ENCODE assay signal across 8 cellular contexts in the genomic region with DNA sequence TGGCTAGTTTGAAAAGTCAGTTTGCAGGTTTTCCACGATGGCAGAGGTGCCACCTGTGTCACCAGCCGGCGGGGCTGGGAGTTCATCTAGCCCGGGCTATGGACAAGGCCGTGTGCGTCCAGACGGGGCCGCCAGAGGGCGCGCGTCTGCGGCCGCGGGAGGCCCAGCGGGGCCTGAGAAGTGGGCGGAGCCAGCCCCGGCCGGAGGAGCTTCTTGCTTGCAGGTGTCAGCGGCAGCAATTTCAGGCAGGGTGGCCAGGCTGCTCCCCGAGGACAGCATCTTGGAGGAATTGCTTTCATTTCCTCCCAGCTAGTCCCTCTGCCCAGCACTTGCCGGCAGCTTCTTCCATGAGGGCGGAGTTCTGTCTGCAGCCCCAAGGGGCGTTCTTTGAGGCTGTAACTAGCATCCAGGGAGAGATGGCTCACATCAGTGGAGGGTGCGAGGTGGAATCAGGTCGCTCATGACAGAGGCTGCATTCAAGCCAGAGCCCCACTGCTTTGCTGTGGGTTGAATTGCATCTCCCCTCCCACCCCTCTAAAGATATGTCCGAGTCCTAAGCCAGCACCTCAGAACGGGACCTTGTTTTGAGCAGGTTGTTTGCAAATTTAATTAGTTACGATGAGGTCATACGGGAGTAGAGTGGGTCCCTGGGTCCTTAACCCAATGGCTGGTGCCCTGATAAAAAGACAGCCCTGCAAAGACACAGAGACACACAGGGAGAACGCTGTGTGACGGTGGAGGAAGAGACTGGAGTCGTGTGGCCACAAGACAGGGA.
DNase-seq lines count a peak whose midpoint lies in the region; TF ChIP-seq lines count a peak whose summit lies in the region.

No MANE protein-coding gene starts in this region.

- H3K4me3 ChIP-seq in GM06990 (replicated peaks; ENCODE audit: low read depth, low read length) (no peak overlapping the region), SK-N-MC (peak overlapping the region; percentile 69), transverse colon (no peak overlapping the region)

- TF ChIP-seq EP300 in transverse colon (IDR thresholded peaks at IDR 0.05; ENCODE audit: low read depth): no peak

- intact Hi-C loops in head of caudate nucleus (cut with DNase I) (no loop called here), posterior cingulate gyrus (cut with DNase I) (no loop called here), transverse colon (cut with DNase I; ENCODE audit: low total_unique reads) (loop anchor here (5.0 kb wide), 1 partner anchor 1760 kb away; no protein-coding TSS in a partner anchor)

- 22% methylated on average over 31 of the region's 32 CpGs; no CpG with 5 or more reads in 1 of the 2 donors for WGBS in transverse colon (ENCODE audit: low coverage in 1 of 2), 2 donors

- TF ChIP-seq CTCF in GM06990 (IDR thresholded peaks at IDR 0.05; ENCODE audit: insufficient read depth, low read length, poor library complexity, severe bottlenecking): peak; percentile 89
- peak; percentile 78 to 98 (median 96) for TF ChIP-seq CTCF in transverse colon (IDR thresholded peaks at IDR 0.05)

- H3K9me3 ChIP-seq in SK-N-MC (ENCODE audit: low read depth, low read length) (no peaks in the 10 kb centered on the region), transverse colon (no peaks in the 10 kb centered on the region)

- no peak for TF ChIP-seq POLR2A in transverse colon (IDR thresholded peaks at IDR 0.05)

- DNase-seq in GM06990 (ENCODE audit: extremely low read depth, insufficient read length) (peak; percentile 85), HCEC 1CT (peak; percentile 14), M059J (ENCODE audit: low read depth) (peak; percentile 68), SK-N-MC (ENCODE audit: low read depth, low spot score) (no peak), head of caudate nucleus (peak; percentile 40 to 88 (median 76)), posterior cingulate gyrus (peak; percentile 59 to 97 (median 77)), transverse colon (peak; percentile 90)
- peak; percentile 87 for DNase-seq in activated naive CD4-positive, alpha-beta T cell treated with Interleukin-2 at 50 U/mL for 16 hours

- H3K4me1 ChIP-seq in transverse colon: peaks cover 0 to 9% (median 2%) of the 10 kb centered on the region in 4 donors

- H3K27ac ChIP-seq in SK-N-MC (no peak overlapping the region), transverse colon (no peak overlapping the region)

- H3K27me3 ChIP-seq in GM06990 (replicated peaks; ENCODE audit: control insufficient read depth, insufficient read depth, low read length): no peaks in the 10 kb centered on the region; the same call in 1 of the 2 replicates
- no peaks in the 10 kb centered on the region for H3K27me3 ChIP-seq in transverse colon

- H3K36me3 ChIP-seq in GM06990 (ENCODE audit: control insufficient read depth, insufficient read depth, low read length): no peaks in the 10 kb centered on the region
- no peaks in the 10 kb centered on the region for H3K36me3 ChIP-seq in SK-N-MC (ENCODE audit: insufficient read depth, low read length)
- H3K36me3 ChIP-seq in transverse colon: no peaks in the 10 kb centered on the region

- no peak overlapping the region for H3K9ac ChIP-seq in SK-N-MC (ENCODE audit: insufficient read length)

- in situ Hi-C loops in transverse colon (cut with MboI; ENCODE audit: low pct_ligation_motif_present in 1 of 4, low pct_unique_long_range_greater_than_20kb in 1 of 4, low sequenced_read_pairs in 3 of 4): no loop called here
